Comparison of ENCODE assay signal across 1 cellular context in the genomic region with DNA sequence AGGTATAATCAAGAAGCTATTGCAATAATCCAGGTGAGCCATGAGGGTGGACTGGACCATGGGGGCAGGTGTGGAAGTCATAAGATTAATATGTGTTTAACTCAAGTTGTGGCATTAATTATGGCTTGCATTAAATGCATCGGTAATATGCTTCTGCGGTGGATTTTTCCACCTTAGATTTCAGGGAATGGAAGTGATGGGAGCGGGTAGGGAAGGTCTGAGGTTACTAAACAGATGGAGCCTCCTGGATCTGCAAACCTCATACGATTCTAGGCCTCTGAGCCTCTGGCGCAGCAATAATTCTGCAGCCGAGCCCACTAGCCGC.
TF ChIP-seq lines count a peak whose summit lies in the region.

No MANE protein-coding gene starts in this region.

TF ChIP-seq in HCT116, 20 proteins besides CTCF, POLR2A, EP300 and RAD21 (continued from another document):
- TF ChIP-seq, protein P1, sequence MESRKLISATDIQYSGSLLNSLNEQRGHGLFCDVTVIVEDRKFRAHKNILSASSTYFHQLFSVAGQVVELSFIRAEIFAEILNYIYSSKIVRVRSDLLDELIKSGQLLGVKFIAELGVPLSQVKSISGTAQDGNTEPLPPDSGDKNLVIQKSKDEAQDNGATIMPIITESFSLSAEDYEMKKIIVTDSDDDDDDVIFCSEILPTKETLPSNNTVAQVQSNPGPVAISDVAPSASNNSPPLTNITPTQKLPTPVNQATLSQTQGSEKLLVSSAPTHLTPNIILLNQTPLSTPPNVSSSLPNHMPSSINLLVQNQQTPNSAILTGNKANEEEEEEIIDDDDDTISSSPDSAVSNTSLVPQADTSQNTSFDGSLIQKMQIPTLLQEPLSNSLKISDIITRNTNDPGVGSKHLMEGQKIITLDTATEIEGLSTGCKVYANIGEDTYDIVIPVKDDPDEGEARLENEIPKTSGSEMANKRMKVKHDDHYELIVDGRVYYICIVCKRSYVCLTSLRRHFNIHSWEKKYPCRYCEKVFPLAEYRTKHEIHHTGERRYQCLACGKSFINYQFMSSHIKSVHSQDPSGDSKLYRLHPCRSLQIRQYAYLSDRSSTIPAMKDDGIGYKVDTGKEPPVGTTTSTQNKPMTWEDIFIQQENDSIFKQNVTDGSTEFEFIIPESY (IDR thresholded peaks at IDR 0.05; ENCODE audit: extremely low read depth, insufficient replicate concordance, low read length): no peak
- TF ChIP-seq JUND (IDR thresholded peaks at IDR 0.05) (no peak), FOSL1 (IDR thresholded peaks at IDR 0.05; ENCODE audit: low read depth) (no peak), EZH2 (IDR thresholded peaks at IDR 0.05) (no peak), SRF (IDR thresholded peaks at IDR 0.05; ENCODE audit: low read depth) (no peak), POLR2AphosphoS5 (IDR thresholded peaks at IDR 0.05; ENCODE audit: low read depth, low read length) (no peak)
- TF ChIP-seq, protein P2, sequence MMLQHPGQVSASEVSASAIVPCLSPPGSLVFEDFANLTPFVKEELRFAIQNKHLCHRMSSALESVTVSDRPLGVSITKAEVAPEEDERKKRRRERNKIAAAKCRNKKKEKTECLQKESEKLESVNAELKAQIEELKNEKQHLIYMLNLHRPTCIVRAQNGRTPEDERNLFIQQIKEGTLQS (IDR thresholded peaks at IDR 0.05): no peak
